26 cellular contexts compared by ENCODE assay signal in the genomic region with DNA sequence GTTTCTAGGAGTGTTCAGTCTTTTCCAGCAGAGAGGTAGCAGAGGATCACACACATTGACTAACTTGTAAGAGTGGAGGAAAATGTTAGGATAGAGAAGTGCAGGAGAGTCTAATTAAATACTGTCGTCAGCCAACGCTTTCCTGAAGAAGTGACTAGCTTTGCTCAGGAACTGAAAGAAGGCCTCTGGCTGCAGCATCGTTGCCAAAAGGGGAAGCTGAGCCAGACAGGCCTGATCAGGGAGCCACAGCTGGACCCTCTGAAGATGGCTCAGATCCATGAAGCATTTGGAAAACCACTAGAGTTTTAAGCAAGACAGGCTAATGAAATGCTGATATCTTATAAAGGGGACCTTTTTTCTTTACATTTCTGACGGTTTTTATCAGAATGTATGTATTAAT.
"Had no signal": no experiment of that assay in that cellular context is flagged by ENCODE, and none has a peak within 500 bp of the region (broad histone marks: within the 10 kb centered on the region; RNA-seq: fewer than 3 reads in every experiment).

No MANE protein-coding gene starts in this region.

- DNase-seq: activated CD4-positive, alpha-beta T cell treated with anti-CD3 and anti-CD28 coated beads for 4 hours; activated CD4-positive, alpha-beta T cell treated with anti-CD3 and anti-CD28 coated beads, Interleukin-2, amount 50 U/mL, for 4 hours; activated effector memory CD4-positive, alpha-beta T cell treated with Interleukin-2 at 50 U/mL for 16 hours; activated naive CD4-positive, alpha-beta T cell treated with Interleukin-2 at 50 U/mL for 16 hours; activated naive CD8-positive, alpha-beta T cell treated with anti-CD3 and anti-CD28 coated beads for 36 hours; activated T-cell treated with anti-CD3 and anti-CD28 coated beads for 4 hours; activated T-cell treated with anti-CD3 and anti-CD28 coated beads, Interleukin-2, amount 50 U/mL, for 72 hours; dermis blood vessel endothelial cell; effector CD4-positive, alpha-beta T cell; glutamatergic neuron; islet precursor cell; left ventricle myocardium superior; naive B cell; pancreas; psoas muscle; sigmoid colon; small intestine; stimulated activated CD4-positive, alpha-beta T cell treated with anti-CD3 and anti-CD28 coated beads, Interleukin-4, amount 100 ng/mL, for 4 hours; stimulated activated CD8-positive, alpha-beta memory T cell treated with anti-CD3 and anti-CD28 coated beads, Interleukin-4, amount 100 ng/mL, for 48 hours; stimulated activated naive CD8-positive, alpha-beta T cell treated with anti-CD3 and anti-CD28 coated beads, Interleukin-15, amount 100 ng/mL, for 72 hours had no signal

- H3K9me3 ChIP-seq: adrenal gland, body of pancreas, pancreas, psoas muscle, sigmoid colon, vagina had no signal

- H3K4me1 ChIP-seq: adrenal gland, body of pancreas, pancreas, psoas muscle, sigmoid colon, vagina had no signal

- H3K4me3 ChIP-seq: adrenal gland, body of pancreas, pancreas, psoas muscle, sigmoid colon, vagina had no signal

- H3K27ac ChIP-seq: adrenal gland, body of pancreas, epithelial cell of prostate, pancreas, psoas muscle, sigmoid colon, vagina, VCaP had no signal

- H3K27me3 ChIP-seq: adrenal gland, body of pancreas, pancreas, sigmoid colon, vagina had no signal

- ATAC-seq: activated T-cell treated with anti-CD3 and anti-CD28 coated beads, Interleukin-2, amount 50 U/mL, for 72 hours; body of pancreas; left ventricle myocardium superior; psoas muscle; stimulated activated memory B cell treated with anti-CD40 and anti-IgM and Interleukin-4, amounts not matched to agents 10 μg/mL and 1 μg/mL and 100 μg/mL, for 72 hours; stimulated activated naive CD8-positive, alpha-beta T cell treated with anti-CD3 and anti-CD28 coated beads, Interleukin-15, amount 100 ng/mL, for 72 hours had no signal
